27 cellular contexts compared by ENCODE assay signal in the genomic region with DNA sequence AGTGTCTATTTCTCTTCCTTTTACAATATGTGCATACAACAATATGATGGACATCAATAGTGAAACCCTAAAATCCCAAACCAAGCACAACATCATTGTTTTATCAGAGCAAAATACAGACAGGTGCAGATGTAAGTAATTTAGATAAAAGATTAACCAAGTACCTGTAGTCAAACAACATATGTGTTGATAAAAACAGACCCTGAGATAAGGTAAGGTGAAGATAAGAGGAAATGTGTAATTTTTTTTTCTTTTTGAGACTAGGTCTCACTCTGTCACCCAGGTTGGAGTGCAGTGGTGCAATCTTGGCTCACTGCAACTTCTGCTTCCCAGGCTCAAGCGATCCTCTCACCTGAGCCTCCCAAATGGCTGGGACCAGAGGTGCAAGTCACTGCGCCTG.
DNase-seq lines count a peak whose midpoint lies in the region; ATAC-seq and TF ChIP-seq lines count a peak whose summit lies in the region.
"Had no signal": no experiment of that assay in that cellular context is flagged by ENCODE, and none has a peak within 500 bp of the region (broad histone marks: within the 10 kb centered on the region; RNA-seq: fewer than 3 reads in every experiment).

No MANE protein-coding gene starts in this region.

- intact Hi-C loops in left colon (cut with DNase I, micrococcal nuclease) (no loop called here), mucosa of descending colon (cut with DNase I, micrococcal nuclease) (no loop called here), head of caudate nucleus (cut with DNase I) (no loop called here)

- no peaks in the 10 kb centered on the region for H3K36me3 ChIP-seq in mucosa of descending colon (ENCODE audit: low read depth)
- H3K36me3 ChIP-seq: BE2C; BLaER1; BLaER1 treated with 17β-estradiol and CSF1 and Interleukin-3, amounts not matched to agents 10 nM and 100 nM had no signal

- DNase-seq in left colon, result no peak
- DNase-seq in mucosa of descending colon, result no peak
- no peak for DNase-seq in midbrain (lab: John Stamatoyannopoulos, UW)
- no peak for DNase-seq in head of caudate nucleus
- DNase-seq: 8988T; ACHN; AML-193; BE2C; C1 segment of cervical spinal cord; Caco-2; Calu3; CD4-positive, alpha-beta memory T cell; CD4-positive, alpha-beta T cell; CD4-positive, CD25-positive, alpha-beta regulatory T cell; CD8-positive, alpha-beta memory T cell; CD8-positive, alpha-beta T cell; COR-L47; DMS 273 treated with DMSO at 0.1 percent for 48 hours; DMS153; DMS53; DMS79; DMS79 treated with DMSO at 0.1 percent for 48 hours; DND-41; EL had no signal

- TF ChIP-seq CTCF in mucosa of descending colon (IDR thresholded peaks at IDR 0.05), result no peak

- H3K4me1 ChIP-seq in mucosa of descending colon (ENCODE audit: low read depth), result no peaks in the 10 kb centered on the region
- H3K4me1 ChIP-seq: A549; BE2C; BLaER1; BLaER1 treated with 17β-estradiol and CSF1 and Interleukin-3, amounts not matched to agents 10 nM and 100 nM; Caco-2 had no signal

- no peak overlapping the region for H3K4me3 ChIP-seq in mucosa of descending colon
- H3K4me3 ChIP-seq: A549; BLaER1; BLaER1 treated with 17β-estradiol and CSF1 and Interleukin-3, amounts not matched to agents 10 nM and 100 nM had no signal

- H3K9me3 ChIP-seq in mucosa of descending colon, result no peaks in the 10 kb centered on the region
- H3K9me3 ChIP-seq: A549; BE2C; BLaER1; BLaER1 treated with 17β-estradiol and CSF1 and Interleukin-3, amounts not matched to agents 10 nM and 100 nM; Caco-2 had no signal

- ATAC-seq in left colon (peak; percentile 89), mucosa of descending colon (peak; percentile 92)
- ATAC-seq: A549; CD8-positive, alpha-beta T cell had no signal
